10 cellular contexts compared by ENCODE assay signal in genomic region chr2:141109633-141110032, GRCh38.
DNase-seq lines count a peak whose midpoint lies in the region; TF ChIP-seq lines count a peak whose summit lies in the region.
"Had no signal": no experiment of that assay in that cellular context is flagged by ENCODE, and none has a peak within 500 bp of the region (broad histone marks: within the 10 kb centered on the region; RNA-seq: fewer than 3 reads in every experiment).

No MANE protein-coding gene starts in this region.

- no peaks in the 10 kb centered on the region for H3K27me3 ChIP-seq in OCI-LY3 (ENCODE audit: low read depth, low read length)
- H3K27me3 ChIP-seq: thyroid gland had no signal

- DNase-seq in A172 (ENCODE audit: low spot score) (peak; percentile 26), GM13977 (ENCODE audit: low spot score) (no peak), fibroblast of the aortic adventitia (ENCODE audit: low read depth) (no peak), superior temporal gyrus (ENCODE audit: extremely low spot score) (no peak), AML-193 (lab: John Stamatoyannopoulos, UW) (no peak), HuH-7 (ENCODE audit: low spot score) (no peak), NCI-H446 treated with DMSO at 0.1 percent for 48 hours (lab: John Stamatoyannopoulos, UW) (no peak)
- DNase-seq: activated CD4-positive, alpha-beta T cell treated with anti-CD3 and anti-CD28 coated beads for 4 hours; thyroid gland had no signal

- in situ Hi-C loops in GM13977 (cut with MboI; ENCODE audit: low pct_unique_long_range_greater_than_20kb, low sequenced_read_pairs, unreplicated experiment) = no loop called here

- no peaks in the 10 kb centered on the region for H3K36me3 ChIP-seq in OCI-LY3 (replicated peaks; ENCODE audit: low read depth, low read length)
- H3K36me3 ChIP-seq: thyroid gland had no signal

- H3K79me2 ChIP-seq in OCI-LY3 (ENCODE audit: low read length) = no peaks in the 10 kb centered on the region

- no peak overlapping the region for H3K4me3 ChIP-seq in OCI-LY3 (ENCODE audit: low read length)
- H3K4me3 ChIP-seq in fibroblast of the aortic adventitia (ENCODE audit: low read depth, low read length) = no peak overlapping the region
- H3K4me3 ChIP-seq: thyroid gland had no signal

- no peaks in the 10 kb centered on the region for H3K4me1 ChIP-seq in OCI-LY3 (ENCODE audit: low read length)
- H3K4me1 ChIP-seq: thyroid gland had no signal

- H3K9ac ChIP-seq in OCI-LY3 (ENCODE audit: low read length) = no peak overlapping the region

- no peak overlapping the region for H3K4me2 ChIP-seq in OCI-LY3 (ENCODE audit: low read length)

- no peaks in the 10 kb centered on the region for H4K20me1 ChIP-seq in OCI-LY3 (ENCODE audit: insufficient read depth, low read length)

- no peaks in the 10 kb centered on the region for H3K9me3 ChIP-seq in OCI-LY3 (ENCODE audit: insufficient read depth, low read length)
- H3K9me3 ChIP-seq: thyroid gland had no signal

- peak overlapping the region; percentile 33; the same call in 1 of the 2 replicates for H2AFZ ChIP-seq in OCI-LY3 (ENCODE audit: low read depth, low read length)

- TF ChIP-seq CTCF in GM13977 (IDR thresholded peaks at IDR 0.05; ENCODE audit: extremely low read depth, insufficient read depth, missing control alignments) = peak; percentile 5
- TF ChIP-seq CTCF in OCI-LY3 (IDR thresholded peaks at IDR 0.05; ENCODE audit: low read depth, low read length) = no peak; the same call in 1 of the 2 replicates
- peak; percentile 10 for TF ChIP-seq CTCF in fibroblast of the aortic adventitia (IDR thresholded peaks at IDR 0.05; ENCODE audit: insufficient read depth, low read length)

- H3K27ac ChIP-seq in OCI-LY3 (ENCODE audit: low read length) = no peak overlapping the region
- H3K27ac ChIP-seq: thyroid gland had no signal
